ENCODE assay signal across 14 cellular contexts in genomic region chr6:44117397-44118128, GRCh38. TPM values are rescaled to one million over a fixed set of nuclear protein-coding genes. Genes with fewer than 3 reads are reported as not detected.
A peak's percentile ranks its signal among the peaks of the same experiment; 100 is the strongest.
DNase-seq lines count a peak whose midpoint lies in the region; ATAC-seq and TF ChIP-seq lines count a peak whose summit lies in the region.
"Had no signal": no experiment of that assay in that cellular context is flagged by ENCODE, and none has a peak within 500 bp of the region (broad histone marks: within the 10 kb centered on the region; RNA-seq: fewer than 3 reads in every experiment).

No MANE protein-coding gene starts in this region.

- no peak for DNase-seq in stimulated activated naive CD8-positive, alpha-beta T cell treated with anti-CD3 and anti-CD28 coated beads, Interleukin-15, amount 100 ng/mL, for 72 hours
- DNase-seq in body of pancreas (peak; percentile 26 to 70 (median 54)), mesenchymal stem cell (no peak), NCI-H187 treated with DMSO at 0.1 percent for 48 hours (lab: John Stamatoyannopoulos, UW) (no peak), NCI-H1417 (lab: John Stamatoyannopoulos, UW) (no peak)
- no peak for DNase-seq in activated CD4-positive, alpha-beta T cell treated with anti-CD3 and anti-CD28 coated beads, Interleukin-2, amount 50 U/mL, for 4 hours
- DNase-seq: AML-193; effector CD8-positive, alpha-beta T cell; NCI-H774; stimulated activated CD4-positive, alpha-beta T cell treated with anti-CD3 and anti-CD28 coated beads, Interleukin-15, amount 100 ng/mL, for 24 hours had no signal

- H3K27me3 ChIP-seq in body of pancreas: no peaks in the 10 kb centered on the region
- H3K27me3 ChIP-seq in mesenchymal stem cell (ENCODE audit: control insufficient read depth in 1 of 2, insufficient read depth in 1 of 2, low read length in 2 of 2): no peaks in the 10 kb centered on the region

- H3K27ac ChIP-seq in body of pancreas: peak overlapping the region in 1 of 4 donors; percentile 54
- H3K27ac ChIP-seq in mesenchymal stem cell (ENCODE audit: low read length, poor library complexity, severe bottlenecking): peak overlapping the region; percentile 96

- H3K9me3 Mint-ChIP-seq in stimulated activated naive CD8-positive, alpha-beta T cell treated with anti-CD3 and anti-CD28 coated beads, Interleukin-15, Interleukin-2, amounts not matched to agents 100 ng/mL and 50 ng/mL, for 24 hours: no peaks in the 10 kb centered on the region
- H3K9me3 Mint-ChIP-seq in stimulated activated naive CD8-positive, alpha-beta T cell treated with anti-CD3 and anti-CD28 coated beads, Interleukin-15, amount 100 ng/mL, for 72 hours: no peaks in the 10 kb centered on the region
- H3K9me3 Mint-ChIP-seq: activated naive CD4-positive, alpha-beta T cell treated with anti-CD3 and anti-CD28 coated beads, Interleukin-2, amount 50 U/mL, for 24 hours; T-helper 1 cell treated with Interleukin-12 subunit alpha and Interleukin-12 subunit beta and Interleukin-4 antibody, amounts not matched to agents 30 μg/mL and 1 μg/mL, for 36 hours had no signal

- 48 to 51% methylated on average over 6 of the region's 6 CpGs for WGBS in body of pancreas, 2 donors
- 93% methylated on average over 3 of the region's 6 CpGs for WGBS in mesenchymal stem cell

- TF ChIP-seq POLR2A in body of pancreas (IDR thresholded peaks at IDR 0.05): no peak

- no peak overlapping the region for H3K4me3 ChIP-seq in body of pancreas
- H3K4me3 ChIP-seq in mesenchymal stem cell (ENCODE audit: insufficient read depth in 1 of 2, low read depth in 1 of 2, low read length in 2 of 2): peak overlapping the region in 1 of 2 experiments; percentile 53

- peak overlapping the region in 1 of 2 experiments; percentile 35 for H3K4ac ChIP-seq in mesenchymal stem cell (ENCODE audit: low read depth in 1 of 2, low read length in 2 of 2)

- H3K9me3 ChIP-seq in body of pancreas (peaks cover 0 to 4% (median 0%) of the 10 kb centered on the region in 3 donors), mesenchymal stem cell (ENCODE audit: control insufficient read depth, low read length) (no peaks in the 10 kb centered on the region)

- no peak for TF ChIP-seq CTCF in body of pancreas (IDR thresholded peaks at IDR 0.05)

- peak overlapping the region in 1 of 2 experiments; percentile 21 for H3K14ac ChIP-seq in mesenchymal stem cell (ENCODE audit: low read length in 2 of 2)

- peak overlapping the region; percentile 83 for H3K9ac ChIP-seq in mesenchymal stem cell (ENCODE audit: low read length)

- peak overlapping the region; percentile 98 for H2AK5ac ChIP-seq in mesenchymal stem cell (ENCODE audit: low read length, severe bottlenecking)

- peak overlapping the region; percentile 94 for H2BK5ac ChIP-seq in mesenchymal stem cell (ENCODE audit: low read depth, low read length, poor library complexity, severe bottlenecking)

- peaks cover 56% of the 10 kb centered on the region for H3K4me1 ChIP-seq in body of pancreas
- peaks cover 39% of the 10 kb centered on the region for H3K4me1 ChIP-seq in mesenchymal stem cell (ENCODE audit: control insufficient read depth, insufficient read depth, low read depth, low read length)

- peaks cover 54% of the 10 kb centered on the region for H3K4me1 Mint-ChIP-seq in stimulated activated naive CD8-positive, alpha-beta T cell treated with anti-CD3 and anti-CD28 coated beads, Interleukin-15, Interleukin-2, amounts not matched to agents 100 ng/mL and 50 ng/mL, for 24 hours (ENCODE audit: low read depth)
- H3K4me1 Mint-ChIP-seq in stimulated activated naive CD8-positive, alpha-beta T cell treated with anti-CD3 and anti-CD28 coated beads, Interleukin-15, amount 100 ng/mL, for 72 hours: peaks cover 55% of the 10 kb centered on the region

- no peak overlapping the region for H2BK120ac ChIP-seq in mesenchymal stem cell (ENCODE audit: low read depth, low read length)

- no peak overlapping the region for H3K4me3 Mint-ChIP-seq in stimulated activated naive CD8-positive, alpha-beta T cell treated with anti-CD3 and anti-CD28 coated beads, Interleukin-15, Interleukin-2, amounts not matched to agents 100 ng/mL and 50 ng/mL, for 24 hours
- H3K4me3 Mint-ChIP-seq in stimulated activated naive CD8-positive, alpha-beta T cell treated with anti-CD3 and anti-CD28 coated beads, Interleukin-15, amount 100 ng/mL, for 72 hours: no peak overlapping the region
- H3K4me3 Mint-ChIP-seq: activated naive CD4-positive, alpha-beta T cell treated with anti-CD3 and anti-CD28 coated beads, Interleukin-2, amount 50 U/mL, for 24 hours; T-helper 1 cell treated with Interleukin-12 subunit alpha and Interleukin-12 subunit beta and Interleukin-4 antibody, amounts not matched to agents 30 μg/mL and 1 μg/mL, for 36 hours had no signal

- no peak for ATAC-seq in stimulated activated naive CD8-positive, alpha-beta T cell treated with anti-CD3 and anti-CD28 coated beads, Interleukin-15, amount 100 ng/mL, for 72 hours
- ATAC-seq in body of pancreas: peak; percentile 45
- ATAC-seq in GM18498 (IDR thresholded peaks at IDR 0.05; ENCODE audit: unreplicated experiment): no peak

- no peak overlapping the region for H3K23ac ChIP-seq in mesenchymal stem cell (ENCODE audit: low read length in 2 of 2)

- H3K27ac Mint-ChIP-seq in stimulated activated naive CD8-positive, alpha-beta T cell treated with anti-CD3 and anti-CD28 coated beads, Interleukin-15, Interleukin-2, amounts not matched to agents 100 ng/mL and 50 ng/mL, for 24 hours: peak overlapping the region; percentile 54
- peak overlapping the region in 1 of 2 donors; percentile 43 for H3K27ac Mint-ChIP-seq in stimulated activated naive CD8-positive, alpha-beta T cell treated with anti-CD3 and anti-CD28 coated beads, Interleukin-15, amount 100 ng/mL, for 72 hours
- H3K27ac Mint-ChIP-seq: activated naive CD4-positive, alpha-beta T cell treated with anti-CD3 and anti-CD28 coated beads, Interleukin-2, amount 50 U/mL, for 24 hours; T-helper 1 cell treated with Interleukin-12 subunit alpha and Interleukin-12 subunit beta and Interleukin-4 antibody, amounts not matched to agents 30 μg/mL and 1 μg/mL, for 36 hours had no signal

- H3K36me3 ChIP-seq in body of pancreas (replicated peaks in 1 of 2; ENCODE audit: insufficient read depth in 1 of 2, low read depth in 2 of 2) (peaks cover 0 to 10% of the 10 kb centered on the region in 2 donors), mesenchymal stem cell (ENCODE audit: control insufficient read depth in 1 of 2, insufficient read depth in 2 of 2, low read depth in 1 of 2, low read length in 2 of 2) (peaks cover 9 to 23% of the 10 kb centered on the region in 2 experiments)

- intact Hi-C loops in body of pancreas (cut with DNase I): no loop called here

- no peak overlapping the region for H3K4me2 ChIP-seq in mesenchymal stem cell (ENCODE audit: low read length, poor library complexity, severe bottlenecking)

- no peaks in the 10 kb centered on the region for H3K27me3 Mint-ChIP-seq in stimulated activated naive CD8-positive, alpha-beta T cell treated with anti-CD3 and anti-CD28 coated beads, Interleukin-15, Interleukin-2, amounts not matched to agents 100 ng/mL and 50 ng/mL, for 24 hours
- no peaks in the 10 kb centered on the region for H3K27me3 Mint-ChIP-seq in stimulated activated naive CD8-positive, alpha-beta T cell treated with anti-CD3 and anti-CD28 coated beads, Interleukin-15, amount 100 ng/mL, for 72 hours
- H3K27me3 Mint-ChIP-seq: activated naive CD4-positive, alpha-beta T cell treated with anti-CD3 and anti-CD28 coated beads, Interleukin-2, amount 50 U/mL, for 24 hours had no signal

- peak overlapping the region; percentile 5 for H4K8ac ChIP-seq in mesenchymal stem cell (ENCODE audit: low read length)

- no peak overlapping the region for H4K91ac ChIP-seq in mesenchymal stem cell (ENCODE audit: low read length)

- H2AFZ ChIP-seq in mesenchymal stem cell (ENCODE audit: low read depth, low read length): no peak overlapping the region

- H3K79me1 ChIP-seq in mesenchymal stem cell (replicated peaks; ENCODE audit: low read length, poor library complexity, severe bottlenecking): peaks cover 10% of the 10 kb centered on the region

- H3K36me3 Mint-ChIP-seq in stimulated activated naive CD8-positive, alpha-beta T cell treated with anti-CD3 and anti-CD28 coated beads, Interleukin-15, Interleukin-2, amounts not matched to agents 100 ng/mL and 50 ng/mL, for 24 hours (ENCODE audit: low read depth): peaks cover 32% of the 10 kb centered on the region

- H3K18ac ChIP-seq in mesenchymal stem cell (ENCODE audit: low read depth in 1 of 2, low read length in 2 of 2): no peak overlapping the region

- H2BK15ac ChIP-seq in mesenchymal stem cell (ENCODE audit: low read depth, poor library complexity, severe bottlenecking): no peak overlapping the region

- H2BK12ac ChIP-seq in mesenchymal stem cell (ENCODE audit: low read length in 2 of 2): no peak overlapping the region

RNA-seq across cellular contexts. Expression of gene MRPL14, which starts 9.7 kb away (rescaled TPM):
- 10 to 100 TPM; 14.8 to 20.8 TPM for total RNA-seq in body of pancreas
- polyA plus RNA-seq in mesenchymal stem cell (2013, experiment 1 of 2): 59.8 TPM
- 63.5 TPM for polyA plus RNA-seq in mesenchymal stem cell (2013, experiment 2 of 2)

RNA-seq across cellular contexts. Expression of gene TMEM63B, which starts 9.8 kb away (rescaled TPM):
- total RNA-seq in body of pancreas: 10 to 100 TPM in 1 of 2 donors, 1 to 10 TPM in 1; 7.6 to 11.9 TPM
- polyA plus RNA-seq in mesenchymal stem cell (2013, experiment 1 of 2): 28.7 TPM
- 27.8 TPM for polyA plus RNA-seq in mesenchymal stem cell (2013, experiment 2 of 2)

RNA-seq across cellular contexts. Expression of gene CAPN11, which starts 41.1 kb away (rescaled TPM):
- under 1 TPM in 1 of 2 donors, not detected in 1; 0.66 TPM for total RNA-seq in body of pancreas
- polyA plus RNA-seq in mesenchymal stem cell (2013, experiment 1 of 2): not detected
- polyA plus RNA-seq in mesenchymal stem cell (2013, experiment 2 of 2): not detected

Comparison
In these comparisons a context has a peak if more than half of its experiments do, and no peak if none do; other contexts are left out.
1. DNase-seq: peak in body of pancreas (4 of 4); none in stimulated activated naive CD8-positive, alpha-beta T cell treated with anti-CD3 and anti-CD28 coated beads, Interleukin-15, amount 100 ng/mL, for 72 hours (0 of 2), mesenchymal stem cell (single experiment), NCI-H187 treated with DMSO at 0.1 percent for 48 hours (single experiment), NCI-H1417 (0 of 3) and activated CD4-positive, alpha-beta T cell treated with anti-CD3 and anti-CD28 coated beads, Interleukin-2, amount 50 U/mL, for 4 hours (0 of 2).